In genomic region chr7:41942468-41943097, GRCh38 we compare ENCODE assay signal across 10 cellular contexts.
DNase-seq lines count a peak whose midpoint lies in the region; ATAC-seq, FAIRE-seq and TF ChIP-seq lines count a peak whose summit lies in the region.
"Had no signal": no experiment of that assay in that cellular context is flagged by ENCODE, and none has a peak within 500 bp of the region (broad histone marks: within the 10 kb centered on the region; RNA-seq: fewer than 3 reads in every experiment).

No MANE protein-coding gene starts in this region.

- DNase-seq in foreskin fibroblast (peak; percentile 36 to 57), small intestine (peak; percentile 83), NCI-H146 (lab: John Stamatoyannopoulos, UW) (no peak), T-helper 9 cell (no peak), NCI-H187 (lab: John Stamatoyannopoulos, UW) (no peak)
- no peak for DNase-seq in activated CD4-positive, alpha-beta T cell treated with anti-CD3 and anti-CD28 coated beads, Interleukin-2, amount 50 U/mL, for 48 hours

- no peaks in the 10 kb centered on the region for H4K20me1 ChIP-seq in Loucy (ENCODE audit: insufficient read depth, low read length, poor library complexity, severe bottlenecking)

- 30 to 48% (median 33%) methylated on average over 23 of the region's 23 CpGs for WGBS in small intestine, 3 donors

- TF ChIP-seq CTCF in Loucy (conservative IDR thresholded peaks at IDR 0.05; ENCODE audit: low read length) (no peak), foreskin fibroblast (IDR thresholded peaks at IDR 0.05; ENCODE audit: low read depth, low read length) (no peak)

- H3K4me1 ChIP-seq in Loucy (ENCODE audit: insufficient read depth, low read length, poor library complexity, severe bottlenecking) (no peaks in the 10 kb centered on the region), small intestine (ENCODE audit: control insufficient read depth in 2 of 2, insufficient read depth in 1 of 2, low read depth in 1 of 2, low read length in 1 of 2) (no peaks in the 10 kb centered on the region)
- H3K4me1 ChIP-seq: psoas muscle had no signal

- H3K36me3 ChIP-seq in Loucy (ENCODE audit: insufficient read depth, low read length) (no peaks in the 10 kb centered on the region), small intestine (ENCODE audit: control insufficient read depth in 2 of 2, insufficient read depth in 2 of 2, low read length in 2 of 2) (no peaks in the 10 kb centered on the region)

- peak overlapping the region; percentile 36 for H3K4me2 ChIP-seq in Loucy (ENCODE audit: low read depth, low read length, poor library complexity, severe bottlenecking)

- ATAC-seq in GM21423 (IDR thresholded peaks at IDR 0.05; ENCODE audit: unreplicated experiment): peak; percentile 10

- no peak for FAIRE-seq in small intestine (lab: Jason Lieb, UNC)
- FAIRE-seq: TTC549 had no signal

- H3K9me3 ChIP-seq in Loucy (ENCODE audit: insufficient read depth, low read depth, low read length) (no peaks in the 10 kb centered on the region), small intestine (ENCODE audit: control insufficient read depth, low read depth) (no peaks in the 10 kb centered on the region)
- H3K9me3 ChIP-seq: psoas muscle had no signal

- H3F3A ChIP-seq in Loucy (ENCODE audit: low read depth): no peaks in the 10 kb centered on the region

- no peak overlapping the region for H3K27ac ChIP-seq in small intestine (ENCODE audit: low read depth in 1 of 2, low read length in 1 of 2)
- H3K27ac ChIP-seq: psoas muscle had no signal

- no peaks in the 10 kb centered on the region for H3K27me3 ChIP-seq in Loucy (ENCODE audit: insufficient read depth, low read length, poor library complexity, severe bottlenecking)
- no peaks in the 10 kb centered on the region for H3K27me3 ChIP-seq in small intestine (ENCODE audit: control insufficient read depth in 2 of 2, insufficient read depth in 2 of 2, low read length in 2 of 2)

- no peaks in the 10 kb centered on the region for H3K79me2 ChIP-seq in Loucy (ENCODE audit: insufficient read depth, low read length)

- no peak overlapping the region for H3K9ac ChIP-seq in Loucy (ENCODE audit: low read depth, low read length, poor library complexity, severe bottlenecking)

- peak overlapping the region; percentile 89; the same call in 1 of the 2 replicates for H2AFZ ChIP-seq in Loucy (ENCODE audit: low read length)

- no peak overlapping the region for H3K4me3 ChIP-seq in Loucy (ENCODE audit: low read length, poor library complexity, severe bottlenecking)
- peak overlapping the region; percentile 25 to 38 for H3K4me3 ChIP-seq in foreskin fibroblast (ENCODE audit: low read depth in 1 of 2, low read length in 2 of 2)
- peak overlapping the region in 1 of 2 donors; percentile 37 for H3K4me3 ChIP-seq in small intestine (ENCODE audit: low read depth in 1 of 2, low read length in 2 of 2)
- H3K4me3 ChIP-seq: psoas muscle had no signal

- H3K9me2 ChIP-seq in Loucy (replicated peaks; ENCODE audit: low read depth, low read length): no peaks in the 10 kb centered on the region

Comparison
In these comparisons a context has a peak if more than half of its experiments do, and no peak if none do; other contexts are left out.
1. DNase-seq: peak in foreskin fibroblast (2 of 2) and small intestine (single experiment); none in NCI-H146 (single experiment), T-helper 9 cell (single experiment), NCI-H187 (0 of 2) and activated CD4-positive, alpha-beta T cell treated with anti-CD3 and anti-CD28 coated beads, Interleukin-2, amount 50 U/mL, for 48 hours (0 of 2).